1 cellular context compared by ENCODE assay signal in the genomic region with DNA sequence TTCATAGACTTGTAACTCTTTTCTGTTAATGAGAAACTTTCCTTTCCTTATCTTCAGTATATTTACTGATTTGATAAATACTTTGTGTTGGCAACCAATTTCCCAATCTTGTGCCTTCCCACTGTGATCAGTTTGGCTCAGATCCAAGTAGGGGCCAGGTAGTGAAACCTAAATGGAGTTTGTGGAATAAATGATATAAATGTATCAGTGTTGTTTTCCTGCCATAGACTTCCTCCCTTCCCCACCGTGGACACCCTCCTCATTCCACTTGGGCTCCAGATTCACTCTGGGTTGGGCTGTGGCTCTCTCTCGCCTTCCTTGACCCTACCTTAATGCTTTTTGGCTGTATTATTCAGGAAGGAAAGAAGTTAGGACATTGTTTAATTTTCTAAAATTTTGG.
TF ChIP-seq lines count a peak whose summit lies in the region.

No MANE protein-coding gene starts in this region.

TF ChIP-seq in HepG2, 621 proteins besides CTCF, POLR2A, EP300 and RAD21:
- TF ChIP-seq, protein P1, sequence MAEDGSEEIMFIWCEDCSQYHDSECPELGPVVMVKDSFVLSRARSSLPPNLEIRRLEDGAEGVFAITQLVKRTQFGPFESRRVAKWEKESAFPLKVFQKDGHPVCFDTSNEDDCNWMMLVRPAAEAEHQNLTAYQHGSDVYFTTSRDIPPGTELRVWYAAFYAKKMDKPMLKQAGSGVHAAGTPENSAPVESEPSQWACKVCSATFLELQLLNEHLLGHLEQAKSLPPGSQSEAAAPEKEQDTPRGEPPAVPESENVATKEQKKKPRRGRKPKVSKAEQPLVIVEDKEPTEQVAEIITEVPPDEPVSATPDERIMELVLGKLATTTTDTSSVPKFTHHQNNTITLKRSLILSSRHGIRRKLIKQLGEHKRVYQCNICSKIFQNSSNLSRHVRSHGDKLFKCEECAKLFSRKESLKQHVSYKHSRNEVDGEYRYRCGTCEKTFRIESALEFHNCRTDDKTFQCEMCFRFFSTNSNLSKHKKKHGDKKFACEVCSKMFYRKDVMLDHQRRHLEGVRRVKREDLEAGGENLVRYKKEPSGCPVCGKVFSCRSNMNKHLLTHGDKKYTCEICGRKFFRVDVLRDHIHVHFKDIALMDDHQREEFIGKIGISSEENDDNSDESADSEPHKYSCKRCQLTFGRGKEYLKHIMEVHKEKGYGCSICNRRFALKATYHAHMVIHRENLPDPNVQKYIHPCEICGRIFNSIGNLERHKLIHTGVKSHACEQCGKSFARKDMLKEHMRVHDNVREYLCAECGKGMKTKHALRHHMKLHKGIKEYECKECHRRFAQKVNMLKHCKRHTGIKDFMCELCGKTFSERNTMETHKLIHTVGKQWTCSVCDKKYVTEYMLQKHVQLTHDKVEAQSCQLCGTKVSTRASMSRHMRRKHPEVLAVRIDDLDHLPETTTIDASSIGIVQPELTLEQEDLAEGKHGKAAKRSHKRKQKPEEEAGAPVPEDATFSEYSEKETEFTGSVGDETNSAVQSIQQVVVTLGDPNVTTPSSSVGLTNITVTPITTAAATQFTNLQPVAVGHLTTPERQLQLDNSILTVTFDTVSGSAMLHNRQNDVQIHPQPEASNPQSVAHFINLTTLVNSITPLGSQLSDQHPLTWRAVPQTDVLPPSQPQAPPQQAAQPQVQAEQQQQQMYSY (CRISPR knock-in tag; IDR thresholded peaks at IDR 0.05): no peak
- TF ChIP-seq, protein P2, sequence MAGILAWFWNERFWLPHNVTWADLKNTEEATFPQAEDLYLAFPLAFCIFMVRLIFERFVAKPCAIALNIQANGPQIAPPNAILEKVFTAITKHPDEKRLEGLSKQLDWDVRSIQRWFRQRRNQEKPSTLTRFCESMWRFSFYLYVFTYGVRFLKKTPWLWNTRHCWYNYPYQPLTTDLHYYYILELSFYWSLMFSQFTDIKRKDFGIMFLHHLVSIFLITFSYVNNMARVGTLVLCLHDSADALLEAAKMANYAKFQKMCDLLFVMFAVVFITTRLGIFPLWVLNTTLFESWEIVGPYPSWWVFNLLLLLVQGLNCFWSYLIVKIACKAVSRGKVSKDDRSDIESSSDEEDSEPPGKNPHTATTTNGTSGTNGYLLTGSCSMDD (CRISPR knock-in tag; IDR thresholded peaks at IDR 0.05): no peak
- TF ChIP-seq KAT8 (CRISPR knock-in tag; IDR thresholded peaks at IDR 0.05) (no peak), ZFP90 (CRISPR knock-in tag; IDR thresholded peaks at IDR 0.05; ENCODE audit: borderline replicate concordance) (no peak), DMAP1 (CRISPR knock-in tag; IDR thresholded peaks at IDR 0.05) (no peak), ZNF547 (CRISPR knock-in tag; IDR thresholded peaks at IDR 0.05) (no peak), KLF15 (CRISPR knock-in tag; IDR thresholded peaks at IDR 0.05; ENCODE audit: borderline replicate concordance) (no peak)
- TF ChIP-seq, protein P3, sequence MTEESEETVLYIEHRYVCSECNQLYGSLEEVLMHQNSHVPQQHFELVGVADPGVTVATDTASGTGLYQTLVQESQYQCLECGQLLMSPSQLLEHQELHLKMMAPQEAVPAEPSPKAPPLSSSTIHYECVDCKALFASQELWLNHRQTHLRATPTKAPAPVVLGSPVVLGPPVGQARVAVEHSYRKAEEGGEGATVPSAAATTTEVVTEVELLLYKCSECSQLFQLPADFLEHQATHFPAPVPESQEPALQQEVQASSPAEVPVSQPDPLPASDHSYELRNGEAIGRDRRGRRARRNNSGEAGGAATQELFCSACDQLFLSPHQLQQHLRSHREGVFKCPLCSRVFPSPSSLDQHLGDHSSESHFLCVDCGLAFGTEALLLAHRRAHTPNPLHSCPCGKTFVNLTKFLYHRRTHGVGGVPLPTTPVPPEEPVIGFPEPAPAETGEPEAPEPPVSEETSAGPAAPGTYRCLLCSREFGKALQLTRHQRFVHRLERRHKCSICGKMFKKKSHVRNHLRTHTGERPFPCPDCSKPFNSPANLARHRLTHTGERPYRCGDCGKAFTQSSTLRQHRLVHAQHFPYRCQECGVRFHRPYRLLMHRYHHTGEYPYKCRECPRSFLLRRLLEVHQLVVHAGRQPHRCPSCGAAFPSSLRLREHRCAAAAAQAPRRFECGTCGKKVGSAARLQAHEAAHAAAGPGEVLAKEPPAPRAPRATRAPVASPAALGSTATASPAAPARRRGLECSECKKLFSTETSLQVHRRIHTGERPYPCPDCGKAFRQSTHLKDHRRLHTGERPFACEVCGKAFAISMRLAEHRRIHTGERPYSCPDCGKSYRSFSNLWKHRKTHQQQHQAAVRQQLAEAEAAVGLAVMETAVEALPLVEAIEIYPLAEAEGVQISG (CRISPR knock-in tag; IDR thresholded peaks at IDR 0.05): 0 out of 2 replicates have a peak, but pooled peaks have one; percentile 17
